Comparison of ENCODE assay signal across 13 cellular contexts in genomic region chr4:93646225-93646930, GRCh38.
DNase-seq lines count a peak whose midpoint lies in the region; ATAC-seq and TF ChIP-seq lines count a peak whose summit lies in the region.
"Had no signal": no experiment of that assay in that cellular context is flagged by ENCODE, and none has a peak within 500 bp of the region (broad histone marks: within the 10 kb centered on the region; RNA-seq: fewer than 3 reads in every experiment).

No MANE protein-coding gene starts in this region.

- H3K27ac ChIP-seq in mammary epithelial cell (ENCODE audit: insufficient read depth, low read depth, low read length) (no peak overlapping the region), transverse colon (no peak overlapping the region)
- H3K27ac ChIP-seq: ascending aorta had no signal

- no peaks in the 10 kb centered on the region for H3K36me3 ChIP-seq in mammary epithelial cell (ENCODE audit: insufficient read depth, low read length)
- H3K36me3 ChIP-seq in transverse colon: no peaks in the 10 kb centered on the region
- H3K36me3 ChIP-seq: ascending aorta had no signal

- no peaks in the 10 kb centered on the region for H3K36me3 Mint-ChIP-seq in natural killer cell
- H3K36me3 Mint-ChIP-seq in glutamatergic neuron (ENCODE audit: unreplicated experiment): no peaks in the 10 kb centered on the region
- H3K36me3 Mint-ChIP-seq: activated CD8-positive, alpha-beta memory T cell treated with anti-CD3 and anti-CD28 coated beads, Interleukin-2, amount 10 ng/mL, durations not matched to agents 7 days and 5 days had no signal

- ATAC-seq in GM18858 (IDR thresholded peaks at IDR 0.05; ENCODE audit: unreplicated experiment) (peak; percentile 64), HG02884 (IDR thresholded peaks at IDR 0.05; ENCODE audit: unreplicated experiment) (peak; percentile 39), GM18873 (IDR thresholded peaks at IDR 0.05; ENCODE audit: low FRiP score, unreplicated experiment) (no peak), natural killer cell (no peak)
- ATAC-seq: activated CD8-positive, alpha-beta memory T cell treated with anti-CD3 and anti-CD28 coated beads, Interleukin-2, amount 10 ng/mL, durations not matched to agents 7 days and 5 days had no signal

- H3K4me2 ChIP-seq in mammary epithelial cell (ENCODE audit: insufficient read depth, low read depth, low read length): no peak overlapping the region

- no peak overlapping the region for H3K9ac ChIP-seq in mammary epithelial cell (ENCODE audit: insufficient read depth, low read length)

- no peak overlapping the region for H3K4me3 Mint-ChIP-seq in natural killer cell
- H3K4me3 Mint-ChIP-seq in glutamatergic neuron (ENCODE audit: unreplicated experiment): no peak overlapping the region
- H3K4me3 Mint-ChIP-seq: activated CD8-positive, alpha-beta memory T cell treated with anti-CD3 and anti-CD28 coated beads, Interleukin-2, amount 10 ng/mL, durations not matched to agents 7 days and 5 days; T-helper 2 cell treated with Interferon-gamma antibody and Interleukin-4, amounts not matched to agents 5 μg/mL and 100 μg/mL, for 36 hours had no signal

- H3K79me2 ChIP-seq in mammary epithelial cell (ENCODE audit: insufficient read depth, low read length): no peaks in the 10 kb centered on the region

- no peak for TF ChIP-seq POLR2A in transverse colon (IDR thresholded peaks at IDR 0.05)

- no peaks in the 10 kb centered on the region for H3K4me1 Mint-ChIP-seq in natural killer cell
- H3K4me1 Mint-ChIP-seq in glutamatergic neuron (ENCODE audit: low read depth, unreplicated experiment): no peaks in the 10 kb centered on the region
- H3K4me1 Mint-ChIP-seq: activated CD8-positive, alpha-beta memory T cell treated with anti-CD3 and anti-CD28 coated beads, Interleukin-2, amount 10 ng/mL, durations not matched to agents 7 days and 5 days had no signal

- H3K27me3 Mint-ChIP-seq in natural killer cell (ENCODE audit: low read depth in 2 of 2) (no peaks in the 10 kb centered on the region), glutamatergic neuron (ENCODE audit: unreplicated experiment) (no peaks in the 10 kb centered on the region)
- H3K27me3 Mint-ChIP-seq: activated CD8-positive, alpha-beta memory T cell treated with anti-CD3 and anti-CD28 coated beads, Interleukin-2, amount 10 ng/mL, durations not matched to agents 7 days and 5 days had no signal

- H3K4me3 ChIP-seq in mammary epithelial cell (replicated peaks in 1 of 3; ENCODE audit: insufficient read depth in 1 of 3, low read depth in 2 of 3, low read length in 3 of 3) (no peak overlapping the region), transverse colon (no peak overlapping the region)
- H3K4me3 ChIP-seq: ascending aorta had no signal

- dilution Hi-C loops in mammary epithelial cell (cut with HindIII; ENCODE audit: low sequenced_read_pairs): no loop called here

- no peaks in the 10 kb centered on the region for H4K20me1 ChIP-seq in mammary epithelial cell (ENCODE audit: insufficient read depth, low read length)

- TF ChIP-seq CTCF in mammary epithelial cell (conservative IDR thresholded peaks at IDR 0.05 in 1 of 2, IDR thresholded peaks at IDR 0.05 in 1 of 2; ENCODE audit: extremely low read depth in 1 of 2, insufficient read depth in 1 of 2, low read depth in 1 of 2, low read length in 2 of 2) (no peak), transverse colon (IDR thresholded peaks at IDR 0.05) (no peak), natural killer cell (IDR thresholded peaks at IDR 0.05) (no peak), glutamatergic neuron (IDR thresholded peaks at IDR 0.05; ENCODE audit: partially characterized antibody, unreplicated experiment) (no peak)

- H3K9me3 Mint-ChIP-seq in natural killer cell (peaks cover 5 to 9% of the 10 kb centered on the region in 2 donors), glutamatergic neuron (ENCODE audit: unreplicated experiment) (no peaks in the 10 kb centered on the region)
- H3K9me3 Mint-ChIP-seq: T-helper 2 cell treated with Interferon-gamma antibody and Interleukin-4, amounts not matched to agents 5 μg/mL and 100 μg/mL, for 36 hours had no signal

- DNase-seq in NCI-H1105 treated with DMSO at 0.1 percent for 48 hours (lab: John Stamatoyannopoulos, UW) (peak; percentile 64), mammary epithelial cell (peak; percentile 7), transverse colon (no peak), natural killer cell (no peak), glutamatergic neuron (no peak)
- DNase-seq: activated CD8-positive, alpha-beta memory T cell treated with anti-CD3 and anti-CD28 coated beads, Interleukin-2, amount 10 ng/mL, durations not matched to agents 7 days and 5 days; C1 segment of cervical spinal cord; GOT3 had no signal

- no TSS peak for BruUV-seq in mammary epithelial cell (replicated peaks; lab: Mats Ljungman, UMichigan)

- CTCF ChIA-PET in mammary epithelial cell (lab: Charles Lee; ENCODE audit: low non-redundant PET): no interaction called here

- intact Hi-C loops in mammary epithelial cell (cut with micrococcal nuclease): no loop called here
- intact Hi-C loops in transverse colon (cut with DNase I; ENCODE audit: low total_unique reads): no loop called here
- intact Hi-C loops in natural killer cell (cut with micrococcal nuclease): no loop called here

- H3K9me3 ChIP-seq in mammary epithelial cell (replicated peaks; ENCODE audit: insufficient read depth, low read length) (no peaks in the 10 kb centered on the region), transverse colon (no peaks in the 10 kb centered on the region)
- H3K9me3 ChIP-seq: ascending aorta had no signal

- in situ Hi-C loops in mammary epithelial cell (cut with MboI; ENCODE audit: low sequenced_read_pairs in 2 of 2): no loop called here
- in situ Hi-C loops in transverse colon (cut with MboI; ENCODE audit: low pct_ligation_motif_present in 1 of 4, low pct_unique_long_range_greater_than_20kb in 1 of 4, low sequenced_read_pairs in 3 of 4): no loop called here

- no peak overlapping the region for H2AFZ ChIP-seq in mammary epithelial cell (ENCODE audit: low read depth, low read length)

- no peak for TF ChIP-seq EP300 in transverse colon (IDR thresholded peaks at IDR 0.05; ENCODE audit: low read depth)

- H3K27ac Mint-ChIP-seq in natural killer cell (no peak overlapping the region), glutamatergic neuron (ENCODE audit: unreplicated experiment) (no peak overlapping the region)
- H3K27ac Mint-ChIP-seq: activated CD8-positive, alpha-beta memory T cell treated with anti-CD3 and anti-CD28 coated beads, Interleukin-2, amount 10 ng/mL, durations not matched to agents 7 days and 5 days; T-helper 2 cell treated with Interferon-gamma antibody and Interleukin-4, amounts not matched to agents 5 μg/mL and 100 μg/mL, for 36 hours had no signal

- H3K4me1 ChIP-seq in mammary epithelial cell (ENCODE audit: insufficient read depth, low read length) (no peaks in the 10 kb centered on the region), transverse colon (no peaks in the 10 kb centered on the region)
- H3K4me1 ChIP-seq: ascending aorta had no signal

- H3K27me3 ChIP-seq in mammary epithelial cell (ENCODE audit: insufficient read depth, low read length): no peaks in the 10 kb centered on the region
- H3K27me3 ChIP-seq in transverse colon: no peaks in the 10 kb centered on the region
- H3K27me3 ChIP-seq: ascending aorta had no signal

Comparison
In these comparisons a context has a peak if more than half of its experiments do, and no peak if none do; other contexts are left out.
1. ATAC-seq: peak in GM18858 (single experiment) and HG02884 (single experiment); none in GM18873 (single experiment) and natural killer cell (0 of 3).
2. DNase-seq: peak in NCI-H1105 treated with DMSO at 0.1 percent for 48 hours (single experiment) and mammary epithelial cell (single experiment); none in transverse colon (single experiment), natural killer cell (single experiment) and glutamatergic neuron (single experiment).